In genomic region chr20:48928832-48929725, GRCh38 we compare ENCODE assay signal across 13 cellular contexts. TPM values are rescaled to one million over a fixed set of nuclear protein-coding genes. Genes with fewer than 3 reads are reported as not detected.
DNase-seq lines count a peak whose midpoint lies in the region; ATAC-seq, FAIRE-seq and TF ChIP-seq lines count a peak whose summit lies in the region.
"Had no signal": no experiment of that assay in that cellular context is flagged by ENCODE, and none has a peak within 500 bp of the region (broad histone marks: within the 10 kb centered on the region; RNA-seq: fewer than 3 reads in every experiment).

No MANE protein-coding gene starts in this region.

- peak; percentile 33 for FAIRE-seq in HTR-8/SVneo (lab: Jason Lieb, UNC)
- FAIRE-seq: endometrium, GM12891 had no signal

- DNase-seq in HTR-8/SVneo (ENCODE audit: insufficient read length, low spot score), result no peak
- DNase-seq in dorsolateral prefrontal cortex, result peak in 1 of 10 donors; percentile 45
- no peak for DNase-seq in lower lobe of right lung
- peak; percentile 79 for DNase-seq in superior temporal gyrus (ENCODE audit: extremely low spot score)
- DNase-seq in NCI-H1694 treated with DMSO at 0.1 percent for 48 hours (lab: John Stamatoyannopoulos, UW), result no peak
- DNase-seq in body of pancreas, result no peak
- DNase-seq: COR-L47, NCI-H2107, Peyer's patch had no signal

- H3K4me3 ChIP-seq in dorsolateral prefrontal cortex (peak overlapping the region in 2 of 59 donors; percentile 1 to 5), lower lobe of right lung (no peak overlapping the region), body of pancreas (no peak overlapping the region)
- H3K4me3 ChIP-seq: Peyer's patch had no signal

- peak in 1 of 2 donors; percentile 49 for ATAC-seq in lower lobe of right lung
- no peak for ATAC-seq in HG02973 (IDR thresholded peaks at IDR 0.05; ENCODE audit: unreplicated experiment)
- ATAC-seq in HG02981 (IDR thresholded peaks at IDR 0.05; ENCODE audit: unreplicated experiment), result no peak
- no peak for ATAC-seq in body of pancreas

- 48 to 62% methylated on average over 3 of the region's 3 CpGs for WGBS in body of pancreas, 2 donors

- H3K36me3 ChIP-seq in lower lobe of right lung, result no peaks in the 10 kb centered on the region
- H3K36me3 ChIP-seq in body of pancreas (replicated peaks in 1 of 2; ENCODE audit: insufficient read depth in 1 of 2, low read depth in 2 of 2), result no peaks in the 10 kb centered on the region
- H3K36me3 ChIP-seq: Peyer's patch had no signal

- TF ChIP-seq POLR2A in body of pancreas (IDR thresholded peaks at IDR 0.05), result no peak

- H3K9me3 ChIP-seq in lower lobe of right lung, result no peaks in the 10 kb centered on the region
- no peaks in the 10 kb centered on the region for H3K9me3 ChIP-seq in body of pancreas
- H3K9me3 ChIP-seq: Peyer's patch had no signal

- TF ChIP-seq CTCF in dorsolateral prefrontal cortex (IDR thresholded peaks at IDR 0.05 in 54 of 56, conservative IDR thresholded peaks at IDR 0.05 in 2 of 56; ENCODE audit: low read depth in 1 of 56, partially characterized antibody in 56 of 56) (no peak), lower lobe of right lung (IDR thresholded peaks at IDR 0.05) (no peak), body of pancreas (IDR thresholded peaks at IDR 0.05) (no peak)

- H3K27ac ChIP-seq in dorsolateral prefrontal cortex (peak overlapping the region in 58 of 59 donors; percentile 2 to 90 (median 76)), lower lobe of right lung (peak overlapping the region; percentile 37), body of pancreas (peak overlapping the region in 2 of 4 donors; percentile 2 to 36)

- intact Hi-C loops in dorsolateral prefrontal cortex (cut with DNase I), result no loop called here
- intact Hi-C loops in lower lobe of right lung (cut with DNase I), result no loop called here
- intact Hi-C loops in body of pancreas (cut with DNase I), result no loop called here

- H3K27me3 ChIP-seq in dorsolateral prefrontal cortex (no peaks in the 10 kb centered on the region), lower lobe of right lung (ENCODE audit: low read depth) (no peaks in the 10 kb centered on the region), body of pancreas (no peaks in the 10 kb centered on the region)
- H3K27me3 ChIP-seq: Peyer's patch had no signal

- H3K4me1 ChIP-seq in lower lobe of right lung, result peaks cover 56% of the 10 kb centered on the region
- H3K4me1 ChIP-seq in body of pancreas, result peaks cover 78% of the 10 kb centered on the region

RNA-seq across cellular contexts. Expression of gene ARFGEF2, which starts 7.6 kb away (rescaled TPM):
- total RNA-seq in dorsolateral prefrontal cortex, result 10 to 100 TPM; 28.4 to 72.0 (median 52.6) TPM
- total RNA-seq in lower lobe of right lung, result 32.9 TPM
- 10 to 100 TPM; 17.5 to 26.5 TPM for total RNA-seq in body of pancreas
